In genomic region chr17:81980122-81980521, GRCh38 we compare ENCODE assay signal across 23 cellular contexts. TPM values are rescaled to one million over a fixed set of nuclear protein-coding genes. Genes with fewer than 3 reads are reported as not detected.
DNase-seq lines count a peak whose midpoint lies in the region; ATAC-seq and TF ChIP-seq lines count a peak whose summit lies in the region.
"Had no signal": no experiment of that assay in that cellular context is flagged by ENCODE, and none has a peak within 500 bp of the region (broad histone marks: within the 10 kb centered on the region; RNA-seq: fewer than 3 reads in every experiment).

No MANE protein-coding gene starts in this region.

- no peaks in the 10 kb centered on the region for H3K27me3 Mint-ChIP-seq in MCF 10A (ENCODE audit: insufficient read depth, unreplicated experiment)
- no peaks in the 10 kb centered on the region for H3K27me3 Mint-ChIP-seq in type B pancreatic cell

- CTCF ChIA-PET in MCF 10A (lab: Yijun Ruan, JAX), result interaction anchor here (0.6 to 2.1 kb wide), 6 partner anchors 12 to 1205 kb away, joined by 3 to 7 read pairs (median 4); no protein-coding TSS in a partner anchor

- H3K9me3 Mint-ChIP-seq in MCF 10A (ENCODE audit: unreplicated experiment), result no peaks in the 10 kb centered on the region
- H3K9me3 Mint-ChIP-seq in type B pancreatic cell, result no peaks in the 10 kb centered on the region

- H3K4me3 Mint-ChIP-seq in MCF 10A (ENCODE audit: unreplicated experiment) (peak overlapping the region; percentile 97), type B pancreatic cell (peak overlapping the region; percentile 82)

- peaks cover 1% of the 10 kb centered on the region for H3K36me3 ChIP-seq in breast epithelium
- H3K36me3 ChIP-seq in SK-N-MC (ENCODE audit: insufficient read depth, low read length), result peaks cover 10% of the 10 kb centered on the region; the same call in 1 of the 2 replicates
- H3K36me3 ChIP-seq in lower lobe of right lung, result peaks cover 21% of the 10 kb centered on the region

- no peak for ATAC-seq in lower lobe of right lung
- ATAC-seq in GM18511 (IDR thresholded peaks at IDR 0.05; ENCODE audit: unreplicated experiment), result no peak
- ATAC-seq in GM19035 (IDR thresholded peaks at IDR 0.05; ENCODE audit: unreplicated experiment), result no peak
- ATAC-seq: HCT116 had no signal

- TF ChIP-seq CTCF in MCF 10A (IDR thresholded peaks at IDR 0.05; ENCODE audit: unreplicated experiment) (no peak), breast epithelium (IDR thresholded peaks at IDR 0.05) (no peak), lower lobe of right lung (IDR thresholded peaks at IDR 0.05) (no peak), type B pancreatic cell (conservative IDR thresholded peaks at IDR 0.05) (no peak)

- TF ChIP-seq POLR2A in breast epithelium (IDR thresholded peaks at IDR 0.05), result no peak

- H3K4me1 ChIP-seq in breast epithelium (peaks cover 0 to 8% of the 10 kb centered on the region in 2 donors), lower lobe of right lung (peaks cover 34% of the 10 kb centered on the region)

- no TSS peak for BruUV-seq in MCF 10A (replicated peaks; lab: Mats Ljungman, UMichigan)

- H3K9ac ChIP-seq in SK-N-MC (ENCODE audit: insufficient read length), result no peak overlapping the region

- H3K27me3 ChIP-seq in breast epithelium (no peaks in the 10 kb centered on the region), lower lobe of right lung (ENCODE audit: low read depth) (no peaks in the 10 kb centered on the region)
- H3K27me3 ChIP-seq: left lung, vagina had no signal

- no peak for DNase-seq in MCF 10A (ENCODE audit: unreplicated experiment)
- DNase-seq in breast epithelium (ENCODE audit: low spot score in 2 of 2), result no peak
- no peak for DNase-seq in SK-N-MC (ENCODE audit: low read depth, low spot score)
- DNase-seq in lower lobe of right lung, result no peak
- no peak for DNase-seq in type B pancreatic cell (ENCODE audit: extremely low spot score, unreplicated experiment)
- no peak for DNase-seq in GDM1 (lab: John Stamatoyannopoulos, UW)
- DNase-seq: activated CD4-positive, alpha-beta T cell treated with anti-CD3 and anti-CD28 coated beads, Interleukin-2, amount 50 U/mL, for 48 hours; activated T-cell treated with anti-CD3 and anti-CD28 coated beads, Interleukin-2, amount 50 U/mL, for 48 hours; amygdala; effector memory CD4-positive, alpha-beta T cell; KG1; left lung; NCI-H1417; NCI-H2227 treated with DMSO at 0.1 percent for 48 hours; NK-92 treated with Interleukin-12 subunit alpha and Interleukin-12 subunit beta, amount 100 ng/mL, for 24 hours; stimulated activated CD4-positive, alpha-beta T cell treated with anti-CD3 and anti-CD28 coated beads, Interleukin-4, amount 100 ng/mL, for 1 hour had no signal

- intact Hi-C loops in MCF 10A (cut with micrococcal nuclease), result no loop called here
- intact Hi-C loops in breast epithelium (cut with DNase I; ENCODE audit: low total_unique reads), result no loop called here
- intact Hi-C loops in lower lobe of right lung (cut with DNase I), result no loop called here

- POLR2A ChIA-PET in MCF 10A (lab: Yijun Ruan, JAX), result interaction anchor here (0.6 to 5.0 kb wide), 8 partner anchors 11 to 181 kb away, joined by 3 to 55 read pairs (median 4); no protein-coding TSS in a partner anchor

- H3K36me3 Mint-ChIP-seq in MCF 10A (ENCODE audit: insufficient read depth, unreplicated experiment) (peaks cover 9% of the 10 kb centered on the region), type B pancreatic cell (peaks cover 6% of the 10 kb centered on the region)

- H3K4me1 Mint-ChIP-seq in MCF 10A (ENCODE audit: insufficient read depth, unreplicated experiment) (peaks cover 29% of the 10 kb centered on the region), type B pancreatic cell (ENCODE audit: unreplicated experiment) (no peaks in the 10 kb centered on the region)

- no peak overlapping the region for H3K27ac ChIP-seq in breast epithelium
- H3K27ac ChIP-seq in SK-N-MC, result peak overlapping the region; percentile 53
- peak overlapping the region; percentile 43 for H3K27ac ChIP-seq in lower lobe of right lung
- H3K27ac ChIP-seq: skin epidermis, vagina had no signal

- H3K9me3 ChIP-seq in breast epithelium (no peaks in the 10 kb centered on the region), SK-N-MC (ENCODE audit: low read depth, low read length) (no peaks in the 10 kb centered on the region), lower lobe of right lung (no peaks in the 10 kb centered on the region)
- H3K9me3 ChIP-seq: left lung, vagina had no signal

- H3K27ac Mint-ChIP-seq in MCF 10A (ENCODE audit: low read depth, unreplicated experiment) (peak overlapping the region; percentile 61), type B pancreatic cell (peak overlapping the region; percentile 74)

- H3K4me3 ChIP-seq in breast epithelium (no peak overlapping the region), SK-N-MC (no peak overlapping the region), lower lobe of right lung (no peak overlapping the region)
- H3K4me3 ChIP-seq: left lung, skin epidermis, vagina had no signal

RNA-seq across cellular contexts. Expression of gene ASPSCR1, which starts 2.7 kb away (rescaled TPM):
- total RNA-seq in MCF 10A (2022) (24.9 and 29.7 TPM in 2 replicates), breast epithelium (10 to 100 TPM; 15.4 to 31.8 (median 17.9) TPM), lower lobe of right lung (45.3 TPM), type B pancreatic cell (ENCODE audit: low replicate concordance) (31.5 and 35.6 TPM in 2 replicates)

RNA-seq across cellular contexts. Expression of gene NOTUM, which starts 19.1 kb away (rescaled TPM):
- not detected in 2 replicates for total RNA-seq in MCF 10A (2022)
- under 1 TPM in 1 of 3 donors, not detected in 2; 0.29 TPM for total RNA-seq in breast epithelium
- total RNA-seq in lower lobe of right lung, result 4.4 TPM
- 1.9 and 3.2 TPM in 2 replicates for total RNA-seq in type B pancreatic cell (ENCODE audit: low replicate concordance)
- total RNA-seq: subcutaneous adipose tissue, vagina had no signal

RNA-seq across cellular contexts. Expression of gene MYADML2, which starts 33.1 kb away (rescaled TPM):
- total RNA-seq in MCF 10A (2022) (not detected in 2 replicates), breast epithelium (not detected), lower lobe of right lung (not detected), type B pancreatic cell (ENCODE audit: low replicate concordance) (not detected in 2 replicates)
- total RNA-seq: left lung, RPMI7951, subcutaneous adipose tissue, vagina had no signal

RNA-seq across cellular contexts. Expression of gene CENPX, which starts 42.6 kb away (rescaled TPM):
- total RNA-seq in MCF 10A (2022) (27.6 and 35.6 TPM in 2 replicates), breast epithelium (10 to 100 TPM; 79.5 to 94.7 (median 92.5) TPM), lower lobe of right lung (43.8 TPM), type B pancreatic cell (ENCODE audit: low replicate concordance) (60.4 and 69.3 TPM in 2 replicates)

RNA-seq across cellular contexts. Expression of gene LRRC45, which starts 43.0 kb away (rescaled TPM):
- total RNA-seq in MCF 10A (2022) (2.6 and 3.4 TPM in 2 replicates), breast epithelium (10 to 100 TPM in 2 of 3 donors, 1 to 10 TPM in 1; 8.0 to 18.7 (median 14.7) TPM), lower lobe of right lung (17.3 TPM), type B pancreatic cell (ENCODE audit: low replicate concordance) (27.6 and 29.4 TPM in 2 replicates)

Comparison
In these comparisons a context has a peak if more than half of its experiments do, and no peak if none do; other contexts are left out.
1. H3K27ac ChIP-seq: peak in SK-N-MC (single experiment) and lower lobe of right lung (single experiment); none in breast epithelium (0 of 2).